In genomic region chr16:11396241-11397048, GRCh38 we compare ENCODE assay signal across 8 cellular contexts. TPM values are rescaled to one million over a fixed set of nuclear protein-coding genes. Genes with fewer than 3 reads are reported as not detected.
DNase-seq lines count a peak whose midpoint lies in the region; ATAC-seq and TF ChIP-seq lines count a peak whose summit lies in the region.

No MANE protein-coding gene starts in this region.

- H3K27ac ChIP-seq in heart left ventricle (peak overlapping the region in 3 of 12 donors; percentile 25 to 54 (median 30)), psoas muscle (no peak overlapping the region), vagina (peak overlapping the region; percentile 63)

- TF ChIP-seq CTCF in heart left ventricle (IDR thresholded peaks at IDR 0.05) (peak; percentile 96 to 100 (median 98)), psoas muscle (IDR thresholded peaks at IDR 0.05) (peak; percentile 98), vagina (IDR thresholded peaks at IDR 0.05) (peak; percentile 95 to 97 (median 97))

- H3K9me3 Mint-ChIP-seq in activated naive CD8-positive, alpha-beta T cell treated with anti-CD3 and anti-CD28 coated beads, Interleukin-2, amount 10 ng/mL, durations not matched to agents 7 days and 5 days, result no peaks in the 10 kb centered on the region

- H3K36me3 ChIP-seq in heart left ventricle (no peaks in the 10 kb centered on the region), psoas muscle (ENCODE audit: insufficient read depth in 1 of 2, low read depth in 1 of 2) (no peaks in the 10 kb centered on the region), vagina (no peaks in the 10 kb centered on the region)

- TF ChIP-seq POLR2A in heart left ventricle (IDR thresholded peaks at IDR 0.05), result no peak
- no peak for TF ChIP-seq POLR2A in vagina (IDR thresholded peaks at IDR 0.05)

- H3K27me3 ChIP-seq in heart left ventricle, result peaks cover 0 to 3% (median 0%) of the 10 kb centered on the region in 9 donors
- H3K27me3 ChIP-seq in psoas muscle (ENCODE audit: insufficient read depth in 3 of 3, low read length in 2 of 3), result no peaks in the 10 kb centered on the region
- H3K27me3 ChIP-seq in vagina, result no peaks in the 10 kb centered on the region

- no peak overlapping the region for H3K4me3 ChIP-seq in heart left ventricle
- H3K4me3 ChIP-seq in psoas muscle, result no peak overlapping the region
- H3K4me3 ChIP-seq in vagina, result no peak overlapping the region

- peaks cover 2% of the 10 kb centered on the region for H3K27me3 Mint-ChIP-seq in activated naive CD8-positive, alpha-beta T cell treated with anti-CD3 and anti-CD28 coated beads, Interleukin-2, amount 10 ng/mL, durations not matched to agents 7 days and 5 days

- no peak overlapping the region for H3K27ac Mint-ChIP-seq in activated naive CD8-positive, alpha-beta T cell treated with anti-CD3 and anti-CD28 coated beads, Interleukin-2, amount 10 ng/mL, durations not matched to agents 7 days and 5 days

- H3K4me3 Mint-ChIP-seq in activated naive CD8-positive, alpha-beta T cell treated with anti-CD3 and anti-CD28 coated beads, Interleukin-2, amount 10 ng/mL, durations not matched to agents 7 days and 5 days, result no peak overlapping the region

- peak; percentile 51 for ATAC-seq in activated naive CD8-positive, alpha-beta T cell treated with anti-CD3 and anti-CD28 coated beads, Interleukin-2, amount 10 ng/mL, durations not matched to agents 7 days and 5 days (ENCODE audit: low read depth)
- ATAC-seq in heart left ventricle, result peak; percentile 63 to 84 (median 84)
- peak; percentile 84 to 92 (median 88) for ATAC-seq in psoas muscle
- ATAC-seq in HG02884 (IDR thresholded peaks at IDR 0.05; ENCODE audit: unreplicated experiment), result no peak

- 34 to 43% (median 41%) methylated on average over 16 to 24 of the region's 24 CpGs for WGBS in heart left ventricle, 4 donors
- 29 to 33% (median 32%) methylated on average over 24 of the region's 24 CpGs for WGBS in psoas muscle, 3 donors

- POLR2A ChIA-PET in activated naive CD8-positive, alpha-beta T cell treated with anti-CD3 and anti-CD28 coated beads, Interleukin-2, amount 10 ng/mL, durations not matched to agents 7 days and 5 days (lab: Charles Lee), result interaction anchor here (0.9 to 1.4 kb wide), 2 partner anchors 141 to 433 kb away, joined by 3 to 6 read pairs; partner anchors contain the start of gene SOCS1

- intact Hi-C loops in heart left ventricle (cut with DNase I) (loop anchor here in 8 of 10 donors (2.0 to 10.0 kb wide), 8 partner anchors 136 to 672 kb away; no protein-coding TSS in a partner anchor), psoas muscle (cut with DNase I) (loop anchor here (5.0 to 10.0 kb wide), 6 partner anchors 136 to 668 kb away; no protein-coding TSS in a partner anchor), vagina (cut with DNase I) (no loop called here)

- H3K4me1 Mint-ChIP-seq in activated naive CD8-positive, alpha-beta T cell treated with anti-CD3 and anti-CD28 coated beads, Interleukin-2, amount 10 ng/mL, durations not matched to agents 7 days and 5 days, result peaks cover 4% of the 10 kb centered on the region

- H3K4me1 ChIP-seq in heart left ventricle (peaks cover 0 to 7% (median 2%) of the 10 kb centered on the region in 12 donors), psoas muscle (peaks cover 5% of the 10 kb centered on the region), vagina (peaks cover 11% of the 10 kb centered on the region)

- H3K9me3 ChIP-seq in heart left ventricle (no peaks in the 10 kb centered on the region), psoas muscle (no peaks in the 10 kb centered on the region), vagina (no peaks in the 10 kb centered on the region)

- DNase-seq in DMS79 (lab: John Stamatoyannopoulos, UW), result peak; percentile 13
- peak; percentile 95 for DNase-seq in HuH-7.5 (ENCODE audit: low spot score)
- DNase-seq in SKM-1 treated with dmso at 0.1 percent for 144 hours (lab: John Stamatoyannopoulos, UW; ENCODE audit: unreplicated experiment), result peak; percentile 10
- DNase-seq in activated naive CD8-positive, alpha-beta T cell treated with anti-CD3 and anti-CD28 coated beads, Interleukin-2, amount 10 ng/mL, durations not matched to agents 7 days and 5 days, result peak; percentile 78
- DNase-seq in heart left ventricle, result peak; percentile 71 to 83 (median 76)
- peak; percentile 75 to 85 for DNase-seq in psoas muscle
- no peak for DNase-seq in vagina (ENCODE audit: extremely low spot score in 2 of 2)

- H3K36me3 Mint-ChIP-seq in activated naive CD8-positive, alpha-beta T cell treated with anti-CD3 and anti-CD28 coated beads, Interleukin-2, amount 10 ng/mL, durations not matched to agents 7 days and 5 days, result no peaks in the 10 kb centered on the region

RNA-seq across cellular contexts. Expression of gene RMI2, which starts 51.2 kb away (rescaled TPM):
- 10 to 100 TPM; 89.8 to 93.0 TPM for total RNA-seq in activated naive CD8-positive, alpha-beta T cell treated with anti-CD3 and anti-CD28 coated beads, Interleukin-2, amount 10 ng/mL, durations not matched to agents 7 days and 5 days
- total RNA-seq in heart left ventricle, result 1 to 10 TPM in 4 of 9 donors, under 1 TPM in 3, not detected in 2; 0.23 to 6.6 (median 1.1) TPM
- polyA plus RNA-seq in heart left ventricle, result under 1 TPM; 0.23 to 0.76 TPM
- total RNA-seq in psoas muscle, result under 1 TPM in 2 of 4 donors, not detected in 2; 0.16 to 0.64 TPM
- under 1 TPM; 0.11 to 0.35 (median 0.23) TPM for polyA plus RNA-seq in psoas muscle
- total RNA-seq in vagina, result 0.74 TPM

Comparison
In these comparisons a context has a peak if more than half of its experiments do, and no peak if none do; other contexts are left out.
1. DNase-seq: peak in DMS79 (single experiment), HuH-7.5 (single experiment), SKM-1 treated with dmso at 0.1 percent for 144 hours (single experiment), activated naive CD8-positive, alpha-beta T cell treated with anti-CD3 and anti-CD28 coated beads, Interleukin-2, amount 10 ng/mL, durations not matched to agents 7 days and 5 days (single experiment), heart left ventricle (5 of 5) and psoas muscle (2 of 2); none in vagina (0 of 2).
2. RNA of gene RMI2, which starts 51.2 kb away (total RNA-seq): 89.8 to 93.0 TPM in activated naive CD8-positive, alpha-beta T cell treated with anti-CD3 and anti-CD28 coated beads, Interleukin-2, amount 10 ng/mL, durations not matched to agents 7 days and 5 days; 0.74 TPM in vagina (single experiment), 0.23 to 6.6 TPM in heart left ventricle and 0.16 to 0.64 TPM in psoas muscle; every median in the first group is over 10 times any median in the second.
3. Peak in every context shown above with its lines, with median percentiles within 50 percentile points of each other: CTCF ChIP-seq.